1 cellular context compared by ENCODE assay signal in the genomic region with DNA sequence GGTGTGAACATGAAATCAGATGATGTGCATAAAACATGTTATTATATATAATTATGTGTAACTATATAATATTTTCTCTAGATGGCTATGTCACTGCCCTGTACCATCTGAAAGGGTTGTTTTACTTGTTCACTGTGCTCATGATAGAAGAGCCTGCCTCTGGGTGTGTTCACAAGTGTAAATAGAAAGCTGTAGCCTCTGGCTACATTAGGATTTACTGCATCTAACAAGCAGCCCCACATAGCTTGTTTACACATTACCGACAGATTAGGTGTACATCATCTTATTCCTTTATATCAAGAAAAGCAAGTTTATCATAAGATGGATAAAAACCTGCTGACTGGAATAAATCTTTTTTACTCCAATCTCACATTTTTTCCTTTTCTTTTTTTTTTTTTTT.
TF ChIP-seq lines count a peak whose summit lies in the region.

No MANE protein-coding gene starts in this region.

TF ChIP-seq in GM23338, 12 proteins besides CTCF, POLR2A, EP300 and RAD21 (continued from another document):
- TF ChIP-seq, protein P1, sequence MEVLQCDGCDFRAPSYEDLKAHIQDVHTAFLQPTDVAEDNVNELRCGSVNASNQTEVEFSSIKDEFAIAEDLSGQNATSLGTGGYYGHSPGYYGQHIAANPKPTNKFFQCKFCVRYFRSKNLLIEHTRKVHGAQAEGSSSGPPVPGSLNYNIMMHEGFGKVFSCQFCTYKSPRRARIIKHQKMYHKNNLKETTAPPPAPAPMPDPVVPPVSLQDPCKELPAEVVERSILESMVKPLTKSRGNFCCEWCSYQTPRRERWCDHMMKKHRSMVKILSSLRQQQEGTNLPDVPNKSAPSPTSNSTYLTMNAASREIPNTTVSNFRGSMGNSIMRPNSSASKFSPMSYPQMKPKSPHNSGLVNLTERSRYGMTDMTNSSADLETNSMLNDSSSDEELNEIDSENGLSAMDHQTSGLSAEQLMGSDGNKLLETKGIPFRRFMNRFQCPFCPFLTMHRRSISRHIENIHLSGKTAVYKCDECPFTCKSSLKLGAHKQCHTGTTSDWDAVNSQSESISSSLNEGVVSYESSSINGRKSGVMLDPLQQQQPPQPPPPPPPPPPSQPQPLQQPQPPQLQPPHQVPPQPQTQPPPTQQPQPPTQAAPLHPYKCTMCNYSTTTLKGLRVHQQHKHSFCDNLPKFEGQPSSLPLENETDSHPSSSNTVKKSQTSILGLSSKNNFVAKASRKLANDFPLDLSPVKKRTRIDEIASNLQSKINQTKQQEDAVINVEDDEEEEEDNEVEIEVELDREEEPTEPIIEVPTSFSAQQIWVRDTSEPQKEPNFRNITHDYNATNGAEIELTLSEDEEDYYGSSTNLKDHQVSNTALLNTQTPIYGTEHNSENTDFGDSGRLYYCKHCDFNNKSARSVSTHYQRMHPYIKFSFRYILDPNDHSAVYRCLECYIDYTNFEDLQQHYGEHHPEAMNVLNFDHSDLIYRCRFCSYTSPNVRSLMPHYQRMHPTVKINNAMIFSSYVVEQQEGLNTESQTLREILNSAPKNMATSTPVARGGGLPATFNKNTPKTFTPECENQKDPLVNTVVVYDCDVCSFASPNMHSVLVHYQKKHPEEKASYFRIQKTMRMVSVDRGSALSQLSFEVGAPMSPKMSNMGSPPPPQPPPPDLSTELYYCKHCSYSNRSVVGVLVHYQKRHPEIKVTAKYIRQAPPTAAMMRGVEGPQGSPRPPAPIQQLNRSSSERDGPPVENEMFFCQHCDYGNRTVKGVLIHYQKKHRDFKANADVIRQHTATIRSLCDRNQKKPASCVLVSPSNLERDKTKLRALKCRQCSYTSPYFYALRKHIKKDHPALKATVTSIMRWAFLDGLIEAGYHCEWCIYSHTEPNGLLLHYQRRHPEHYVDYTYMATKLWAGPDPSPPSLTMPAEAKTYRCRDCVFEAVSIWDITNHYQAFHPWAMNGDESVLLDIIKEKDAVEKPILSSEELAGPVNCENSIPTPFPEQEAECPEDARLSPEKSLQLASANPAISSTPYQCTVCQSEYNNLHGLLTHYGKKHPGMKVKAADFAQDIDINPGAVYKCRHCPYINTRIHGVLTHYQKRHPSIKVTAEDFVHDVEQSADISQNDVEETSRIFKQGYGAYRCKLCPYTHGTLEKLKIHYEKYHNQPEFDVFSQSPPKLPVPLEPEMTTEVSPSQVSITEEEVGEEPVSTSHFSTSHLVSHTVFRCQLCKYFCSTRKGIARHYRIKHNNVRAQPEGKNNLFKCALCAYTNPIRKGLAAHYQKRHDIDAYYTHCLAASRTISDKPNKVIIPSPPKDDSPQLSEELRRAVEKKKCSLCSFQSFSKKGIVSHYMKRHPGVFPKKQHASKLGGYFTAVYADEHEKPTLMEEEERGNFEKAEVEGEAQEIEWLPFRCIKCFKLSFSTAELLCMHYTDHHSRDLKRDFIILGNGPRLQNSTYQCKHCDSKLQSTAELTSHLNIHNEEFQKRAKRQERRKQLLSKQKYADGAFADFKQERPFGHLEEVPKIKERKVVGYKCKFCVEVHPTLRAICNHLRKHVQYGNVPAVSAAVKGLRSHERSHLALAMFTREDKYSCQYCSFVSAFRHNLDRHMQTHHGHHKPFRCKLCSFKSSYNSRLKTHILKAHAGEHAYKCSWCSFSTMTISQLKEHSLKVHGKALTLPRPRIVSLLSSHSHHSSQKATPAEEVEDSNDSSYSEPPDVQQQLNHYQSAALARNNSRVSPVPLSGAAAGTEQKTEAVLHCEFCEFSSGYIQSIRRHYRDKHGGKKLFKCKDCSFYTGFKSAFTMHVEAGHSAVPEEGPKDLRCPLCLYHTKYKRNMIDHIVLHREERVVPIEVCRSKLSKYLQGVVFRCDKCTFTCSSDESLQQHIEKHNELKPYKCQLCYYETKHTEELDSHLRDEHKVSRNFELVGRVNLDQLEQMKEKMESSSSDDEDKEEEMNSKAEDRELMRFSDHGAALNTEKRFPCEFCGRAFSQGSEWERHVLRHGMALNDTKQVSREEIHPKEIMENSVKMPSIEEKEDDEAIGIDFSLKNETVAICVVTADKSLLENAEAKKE (CRISPR knock-in tag; IDR thresholded peaks at IDR 0.05), result no peak
- TF ChIP-seq NANOG (IDR thresholded peaks at IDR 0.05; ENCODE audit: borderline replicate concordance), result no peak
- no peak for TF ChIP-seq POLR2AphosphoS5 (IDR thresholded peaks at IDR 0.05; ENCODE audit: low read depth)
- TF ChIP-seq STAT1 (IDR thresholded peaks at IDR 0.05; ENCODE audit: unreplicated experiment), result no peak
- TF ChIP-seq ZNF114 (CRISPR knock-in tag; IDR thresholded peaks at IDR 0.05), result no peak
- no peak for TF ChIP-seq JUNB (IDR thresholded peaks at IDR 0.05; ENCODE audit: unreplicated experiment)
- no peak for TF ChIP-seq EZH2 (IDR thresholded peaks at IDR 0.05; ENCODE audit: low read depth, unreplicated experiment)
- TF ChIP-seq, protein P2, sequence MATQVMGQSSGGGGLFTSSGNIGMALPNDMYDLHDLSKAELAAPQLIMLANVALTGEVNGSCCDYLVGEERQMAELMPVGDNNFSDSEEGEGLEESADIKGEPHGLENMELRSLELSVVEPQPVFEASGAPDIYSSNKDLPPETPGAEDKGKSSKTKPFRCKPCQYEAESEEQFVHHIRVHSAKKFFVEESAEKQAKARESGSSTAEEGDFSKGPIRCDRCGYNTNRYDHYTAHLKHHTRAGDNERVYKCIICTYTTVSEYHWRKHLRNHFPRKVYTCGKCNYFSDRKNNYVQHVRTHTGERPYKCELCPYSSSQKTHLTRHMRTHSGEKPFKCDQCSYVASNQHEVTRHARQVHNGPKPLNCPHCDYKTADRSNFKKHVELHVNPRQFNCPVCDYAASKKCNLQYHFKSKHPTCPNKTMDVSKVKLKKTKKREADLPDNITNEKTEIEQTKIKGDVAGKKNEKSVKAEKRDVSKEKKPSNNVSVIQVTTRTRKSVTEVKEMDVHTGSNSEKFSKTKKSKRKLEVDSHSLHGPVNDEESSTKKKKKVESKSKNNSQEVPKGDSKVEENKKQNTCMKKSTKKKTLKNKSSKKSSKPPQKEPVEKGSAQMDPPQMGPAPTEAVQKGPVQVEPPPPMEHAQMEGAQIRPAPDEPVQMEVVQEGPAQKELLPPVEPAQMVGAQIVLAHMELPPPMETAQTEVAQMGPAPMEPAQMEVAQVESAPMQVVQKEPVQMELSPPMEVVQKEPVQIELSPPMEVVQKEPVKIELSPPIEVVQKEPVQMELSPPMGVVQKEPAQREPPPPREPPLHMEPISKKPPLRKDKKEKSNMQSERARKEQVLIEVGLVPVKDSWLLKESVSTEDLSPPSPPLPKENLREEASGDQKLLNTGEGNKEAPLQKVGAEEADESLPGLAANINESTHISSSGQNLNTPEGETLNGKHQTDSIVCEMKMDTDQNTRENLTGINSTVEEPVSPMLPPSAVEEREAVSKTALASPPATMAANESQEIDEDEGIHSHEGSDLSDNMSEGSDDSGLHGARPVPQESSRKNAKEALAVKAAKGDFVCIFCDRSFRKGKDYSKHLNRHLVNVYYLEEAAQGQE (IDR thresholded peaks at IDR 0.05; ENCODE audit: unreplicated experiment), result no peak
- TF ChIP-seq, protein P3, sequence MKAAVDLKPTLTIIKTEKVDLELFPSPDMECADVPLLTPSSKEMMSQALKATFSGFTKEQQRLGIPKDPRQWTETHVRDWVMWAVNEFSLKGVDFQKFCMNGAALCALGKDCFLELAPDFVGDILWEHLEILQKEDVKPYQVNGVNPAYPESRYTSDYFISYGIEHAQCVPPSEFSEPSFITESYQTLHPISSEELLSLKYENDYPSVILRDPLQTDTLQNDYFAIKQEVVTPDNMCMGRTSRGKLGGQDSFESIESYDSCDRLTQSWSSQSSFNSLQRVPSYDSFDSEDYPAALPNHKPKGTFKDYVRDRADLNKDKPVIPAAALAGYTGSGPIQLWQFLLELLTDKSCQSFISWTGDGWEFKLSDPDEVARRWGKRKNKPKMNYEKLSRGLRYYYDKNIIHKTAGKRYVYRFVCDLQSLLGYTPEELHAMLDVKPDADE (IDR thresholded peaks at IDR 0.05), result no peak
- no peak for TF ChIP-seq EZH2phosphoT487 (IDR thresholded peaks at IDR 0.05; ENCODE audit: unreplicated experiment)
TF ChIP-seq in GM23338: peak in this region for 0.
